In the genomic region with DNA sequence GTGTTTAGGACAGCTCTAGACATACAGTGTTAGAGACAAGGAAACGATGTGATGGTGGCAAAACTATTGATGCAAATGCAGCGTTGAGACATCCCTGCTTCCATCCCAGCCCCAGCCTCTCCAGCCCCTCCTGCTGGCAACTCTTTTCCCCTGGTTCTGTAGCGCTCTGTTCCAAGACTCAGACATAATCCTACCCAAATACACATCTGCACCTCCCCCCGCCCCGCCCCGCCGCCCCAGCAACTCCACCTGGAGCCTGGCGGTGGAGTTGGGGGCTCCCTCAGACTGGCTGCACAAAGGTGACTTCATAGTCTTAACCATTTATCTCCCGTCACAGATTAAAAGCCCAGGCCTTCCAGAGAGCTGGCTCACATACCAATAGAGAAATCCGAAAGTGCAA, we compare ENCODE assay signal across 11 cellular contexts. TPM values are rescaled to one million over a fixed set of nuclear protein-coding genes. Genes with fewer than 3 reads are reported as not detected.
DNase-seq lines count a peak whose midpoint lies in the region; ATAC-seq, FAIRE-seq and TF ChIP-seq lines count a peak whose summit lies in the region.
"Had no signal": no experiment of that assay in that cellular context is flagged by ENCODE, and none has a peak within 500 bp of the region (broad histone marks: within the 10 kb centered on the region; RNA-seq: fewer than 3 reads in every experiment).

No MANE protein-coding gene starts in this region.

- in situ Hi-C loops in brain microvascular endothelial cell (cut with HindIII; ENCODE audit: low pct_ligation_motif_present, low sequenced_read_pairs): no loop called here

- peak in 2 of 4 donors; percentile 39 to 41 for ATAC-seq in heart left ventricle

- no peak overlapping the region for H3K4me3 ChIP-seq in heart left ventricle
- no peak overlapping the region for H3K4me3 ChIP-seq in right atrium auricular region
- no peak overlapping the region for H3K4me3 ChIP-seq in brain microvascular endothelial cell (ENCODE audit: low read depth, low read length)
- no peak overlapping the region for H3K4me3 ChIP-seq in kidney (ENCODE audit: low read length in 2 of 2)

- H3K36me3 Mint-ChIP-seq in activated T-helper 1 cell treated with anti-CD3 and anti-CD28 coated beads, Interleukin-12 subunit alpha, Interleukin-12 subunit beta, Interleukin-2, Interleukin-4 antibody, amounts not matched to agents 30 ng/mL and 10 ng/mL and 1 ng/mL, durations not matched to agents 14 hours and 24 hours and 36 hours (ENCODE audit: low read depth): no peaks in the 10 kb centered on the region

- peaks cover 5% of the 10 kb centered on the region for H3K9me3 Mint-ChIP-seq in activated T-helper 1 cell treated with anti-CD3 and anti-CD28 coated beads, Interleukin-12 subunit alpha, Interleukin-12 subunit beta, Interleukin-2, Interleukin-4 antibody, amounts not matched to agents 30 ng/mL and 10 ng/mL and 1 ng/mL, durations not matched to agents 14 hours and 24 hours and 36 hours
- H3K9me3 Mint-ChIP-seq: stimulated activated naive CD8-positive, alpha-beta T cell treated with anti-CD3 and anti-CD28 coated beads, Interleukin-15, Interleukin-2, amounts not matched to agents 100 ng/mL and 50 ng/mL, for 24 hours had no signal

- H3K36me3 ChIP-seq in heart left ventricle: no peaks in the 10 kb centered on the region
- no peaks in the 10 kb centered on the region for H3K36me3 ChIP-seq in right atrium auricular region
- no peaks in the 10 kb centered on the region for H3K36me3 ChIP-seq in brain microvascular endothelial cell (replicated peaks)
- no peaks in the 10 kb centered on the region for H3K36me3 ChIP-seq in kidney (ENCODE audit: control insufficient read depth in 1 of 2, insufficient read depth in 2 of 2, low read length in 2 of 2)

- peaks cover 0 to 8% (median 0%) of the 10 kb centered on the region in 12 donors for H3K4me1 ChIP-seq in heart left ventricle
- peaks cover 0 to 4% of the 10 kb centered on the region in 2 donors for H3K4me1 ChIP-seq in right atrium auricular region
- H3K4me1 ChIP-seq in kidney (ENCODE audit: control insufficient read depth in 1 of 2, insufficient read depth in 1 of 2, low read depth in 1 of 2, low read length in 2 of 2): no peaks in the 10 kb centered on the region

- peaks cover 0 to 10% (median 0%) of the 10 kb centered on the region in 12 donors for H3K9me3 ChIP-seq in heart left ventricle
- H3K9me3 ChIP-seq in right atrium auricular region: no peaks in the 10 kb centered on the region
- no peaks in the 10 kb centered on the region for H3K9me3 ChIP-seq in kidney (ENCODE audit: control insufficient read depth in 1 of 2, low read length in 2 of 2)

- no peak for FAIRE-seq in kidney (lab: Jason Lieb, UNC)
- no peak for FAIRE-seq in urothelium cell line (lab: Jason Lieb, UNC)

- no peak overlapping the region for H3K9ac ChIP-seq in kidney (ENCODE audit: low read length in 2 of 2)

- intact Hi-C loops in heart left ventricle (cut with DNase I): loop anchor here in 1 of 10 donors (10.0 kb wide), 1 partner anchor 250 kb away; no protein-coding TSS in a partner anchor
- intact Hi-C loops in kidney (cut with DNase I): no loop called here
- intact Hi-C loops in activated T-helper 1 cell treated with anti-CD3 and anti-CD28 coated beads, Interleukin-12 subunit alpha, Interleukin-12 subunit beta, Interleukin-2, Interleukin-4 antibody, amounts not matched to agents 30 ng/mL and 10 ng/mL and 1 ng/mL, durations not matched to agents 14 hours and 24 hours and 36 hours (cut with micrococcal nuclease): no loop called here

- no peak overlapping the region for H3K27ac Mint-ChIP-seq in activated T-helper 1 cell treated with anti-CD3 and anti-CD28 coated beads, Interleukin-12 subunit alpha, Interleukin-12 subunit beta, Interleukin-2, Interleukin-4 antibody, amounts not matched to agents 30 ng/mL and 10 ng/mL and 1 ng/mL, durations not matched to agents 14 hours and 24 hours and 36 hours
- H3K27ac Mint-ChIP-seq: activated naive CD8-positive, alpha-beta T cell; stimulated activated naive CD8-positive, alpha-beta T cell treated with anti-CD3 and anti-CD28 coated beads, Interleukin-15, Interleukin-2, amounts not matched to agents 100 ng/mL and 50 ng/mL, for 24 hours had no signal

- TF ChIP-seq CTCF in heart left ventricle (IDR thresholded peaks at IDR 0.05) (peak in 8 of 12 donors; percentile 8 to 47 (median 24)), right atrium auricular region (IDR thresholded peaks at IDR 0.05) (peak in 1 of 2 donors; percentile 55), brain microvascular endothelial cell (IDR thresholded peaks at IDR 0.05; ENCODE audit: low read depth, low read length, missing control alignments) (peak; percentile 79), kidney (IDR thresholded peaks at IDR 0.05; ENCODE audit: borderline replicate concordance, extremely low read depth, insufficient read depth) (peak; percentile 37)

- WGBS in heart left ventricle, 4 donors: 38 to 52% (median 48%) methylated on average over 10 of the region's 10 CpGs

- H3K27ac ChIP-seq in heart left ventricle: no peak overlapping the region
- H3K27ac ChIP-seq in right atrium auricular region: no peak overlapping the region
- H3K27ac ChIP-seq in brain microvascular endothelial cell: no peak overlapping the region
- H3K27ac ChIP-seq in kidney (ENCODE audit: low read depth in 2 of 2, low read length in 2 of 2): no peak overlapping the region

- DNase-seq in heart left ventricle: peak in 1 of 5 donors; percentile 16
- DNase-seq in right atrium auricular region (ENCODE audit: low spot score): no peak
- peak; percentile 17 for DNase-seq in brain microvascular endothelial cell
- no peak for DNase-seq in kidney
- DNase-seq in urothelium cell line (ENCODE audit: low spot score): peak; percentile 60
- DNase-seq in NCI-H1417 (lab: John Stamatoyannopoulos, UW): no peak
- no peak for DNase-seq in DMS53 (lab: John Stamatoyannopoulos, UW)
- no peak for DNase-seq in activated T-helper 1 cell treated with anti-CD3 and anti-CD28 coated beads, Interleukin-12 subunit alpha, Interleukin-12 subunit beta, Interleukin-2, Interleukin-4 antibody, amounts not matched to agents 30 ng/mL and 10 ng/mL and 1 ng/mL, durations not matched to agents 14 hours and 24 hours and 36 hours (ENCODE audit: low spot score)
- DNase-seq: NCI-H1930 had no signal

- H3K27me3 ChIP-seq in heart left ventricle (no peaks in the 10 kb centered on the region), right atrium auricular region (no peaks in the 10 kb centered on the region), brain microvascular endothelial cell (replicated peaks) (no peaks in the 10 kb centered on the region)

- no peaks in the 10 kb centered on the region for H3K4me1 Mint-ChIP-seq in activated T-helper 1 cell treated with anti-CD3 and anti-CD28 coated beads, Interleukin-12 subunit alpha, Interleukin-12 subunit beta, Interleukin-2, Interleukin-4 antibody, amounts not matched to agents 30 ng/mL and 10 ng/mL and 1 ng/mL, durations not matched to agents 14 hours and 24 hours and 36 hours (ENCODE audit: low read depth)

- no peak for TF ChIP-seq POLR2A in heart left ventricle (IDR thresholded peaks at IDR 0.05)

- H3K4me3 Mint-ChIP-seq in activated T-helper 1 cell treated with anti-CD3 and anti-CD28 coated beads, Interleukin-12 subunit alpha, Interleukin-12 subunit beta, Interleukin-2, Interleukin-4 antibody, amounts not matched to agents 30 ng/mL and 10 ng/mL and 1 ng/mL, durations not matched to agents 14 hours and 24 hours and 36 hours: no peak overlapping the region
- H3K4me3 Mint-ChIP-seq: activated naive CD8-positive, alpha-beta T cell; stimulated activated naive CD8-positive, alpha-beta T cell treated with anti-CD3 and anti-CD28 coated beads, Interleukin-15, Interleukin-2, amounts not matched to agents 100 ng/mL and 50 ng/mL, for 24 hours had no signal

- peaks cover 12% of the 10 kb centered on the region for H3K27me3 Mint-ChIP-seq in activated T-helper 1 cell treated with anti-CD3 and anti-CD28 coated beads, Interleukin-12 subunit alpha, Interleukin-12 subunit beta, Interleukin-2, Interleukin-4 antibody, amounts not matched to agents 30 ng/mL and 10 ng/mL and 1 ng/mL, durations not matched to agents 14 hours and 24 hours and 36 hours (ENCODE audit: insufficient read depth)

RNA-seq across cellular contexts. Expression of a gene that starts 7.2 kb away (rescaled TPM):
- total RNA-seq in heart left ventricle: 10 to 100 TPM in 4 of 9 donors, 1 to 10 TPM in 5; 7.6 to 27.0 (median 10.0) TPM
- 10 to 100 TPM in 1 of 2 donors, 1 to 10 TPM in 1; 2.2 to 18.0 TPM for polyA plus RNA-seq in heart left ventricle
- 10 to 100 TPM; 13.7 to 24.2 TPM for total RNA-seq in right atrium auricular region
- total RNA-seq in kidney: 14.8 TPM
- polyA plus RNA-seq in kidney (ENCODE audit: insufficient read depth, low read depth, low replicate concordance): 18.6 TPM
- total RNA-seq in activated T-helper 1 cell treated with anti-CD3 and anti-CD28 coated beads, Interleukin-12 subunit alpha, Interleukin-12 subunit beta, Interleukin-2, Interleukin-4 antibody, amounts not matched to agents 30 ng/mL and 10 ng/mL and 1 ng/mL, durations not matched to agents 14 hours and 24 hours and 36 hours: 15.8 and 18.5 TPM in 2 replicates

Comparison
In these comparisons a context has a peak if more than half of its experiments do, and no peak if none do; other contexts are left out.
1. DNase-seq: peak in brain microvascular endothelial cell (single experiment) and urothelium cell line (single experiment); none in right atrium auricular region (single experiment), kidney (single experiment), NCI-H1417 (0 of 3), DMS53 (single experiment) and activated T-helper 1 cell treated with anti-CD3 and anti-CD28 coated beads, Interleukin-12 subunit alpha, Interleukin-12 subunit beta, Interleukin-2, Interleukin-4 antibody, amounts not matched to agents 30 ng/mL and 10 ng/mL and 1 ng/mL, durations not matched to agents 14 hours and 24 hours and 36 hours (single experiment).